ENCODE assay signal across 1 cellular context in the genomic region with DNA sequence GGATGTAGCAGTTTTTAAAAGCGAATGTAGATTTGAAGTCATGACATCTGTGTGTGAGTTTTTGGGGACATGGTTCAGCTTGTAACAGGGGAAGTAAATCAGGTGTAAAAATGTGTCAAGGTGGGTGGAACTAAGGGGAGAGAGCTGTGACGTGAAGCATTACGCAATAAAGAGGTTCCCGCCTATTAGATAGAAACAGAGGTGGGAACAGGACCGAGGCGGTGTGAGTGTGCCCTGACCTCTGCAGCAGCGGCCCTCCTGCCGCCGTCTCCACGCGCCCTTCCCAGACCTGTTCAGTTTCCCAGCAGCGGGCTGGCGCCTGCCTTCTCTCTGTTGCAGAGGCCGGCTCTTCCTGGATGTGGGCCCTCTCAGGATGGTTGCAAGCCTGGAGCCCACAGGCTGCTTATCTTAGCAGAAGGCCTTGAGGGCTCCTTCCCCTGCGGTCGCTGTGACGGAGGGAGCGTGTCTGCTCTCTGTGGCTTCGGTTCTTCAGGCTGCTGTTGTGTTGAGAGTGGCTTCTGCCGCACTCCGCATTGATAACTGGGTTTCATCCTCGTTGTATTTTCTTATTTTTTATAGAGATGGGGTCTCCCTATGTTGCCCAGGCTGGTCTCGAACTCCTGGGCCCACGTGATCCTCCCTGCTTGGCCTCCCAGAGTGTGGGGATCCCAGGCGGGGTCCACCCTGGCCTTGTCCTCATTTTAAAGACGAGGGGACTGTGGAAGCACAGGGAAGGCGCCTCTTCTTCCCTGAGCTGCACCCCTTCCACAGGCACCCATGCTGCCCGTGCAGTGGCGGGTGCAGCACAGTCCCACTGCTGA.
TF ChIP-seq lines count a peak whose summit lies in the region.

No MANE protein-coding gene starts in this region.

TF ChIP-seq in K562, 482 proteins besides CTCF, POLR2A, EP300 and RAD21 (continued from another document and continues in another):
- TF ChIP-seq MGA (IDR thresholded peaks at IDR 0.05) (peak; percentile 89), CCAR2 (IDR thresholded peaks at IDR 0.05; ENCODE audit: low read depth, low read length) (no peak), OTX1 (CRISPR knock-in tag; IDR thresholded peaks at IDR 0.05) (no peak), TSHZ1 (CRISPR knock-in tag; IDR thresholded peaks at IDR 0.05) (no peak), NCOA2 (IDR thresholded peaks at IDR 0.05; ENCODE audit: partially characterized antibody in 2 of 2) (no peak), MTA3 (IDR thresholded peaks at IDR 0.05; ENCODE audit: borderline replicate concordance) (peak; percentile 90; the same call in 1 of the 2 replicates), PHB2 (IDR thresholded peaks at IDR 0.05; ENCODE audit: low read depth) (0 out of 2 replicates have a peak, but pooled peaks have one; percentile 28), C11orf30 (IDR thresholded peaks at IDR 0.05; ENCODE audit: low read depth) (no peak), ZBTB34 (CRISPR knock-in tag; IDR thresholded peaks at IDR 0.05) (no peak), LEF1 (IDR thresholded peaks at IDR 0.05) (peak; percentile 66), ARID3B (CRISPR knock-in tag; IDR thresholded peaks at IDR 0.05; ENCODE audit: borderline replicate concordance) (no peak), TAL1 (IDR thresholded peaks at IDR 0.05) (peak; percentile 84), ZNF134 (CRISPR knock-in tag; conservative IDR thresholded peaks at IDR 0.05) (no peak), ZNF668 (CRISPR knock-in tag; IDR thresholded peaks at IDR 0.05) (no peak), ZNF778 (CRISPR knock-in tag; IDR thresholded peaks at IDR 0.05) (no peak), ZBTB43 (CRISPR knock-in tag; IDR thresholded peaks at IDR 0.05) (no peak), EP400 (IDR thresholded peaks at IDR 0.05) (peak; percentile 58), KLF10 (CRISPR knock-in tag; IDR thresholded peaks at IDR 0.05) (no peak), ZNF395 (CRISPR knock-in tag; IDR thresholded peaks at IDR 0.05) (peak; percentile 87), PURB (CRISPR knock-in tag; IDR thresholded peaks at IDR 0.05; ENCODE audit: low read depth) (no peak), SNRNP70 (optimal IDR thresholded peaks at IDR 0.05; ENCODE audit: low read depth, low read length) (no peak), DMBX1 (CRISPR knock-in tag; IDR thresholded peaks at IDR 0.05; ENCODE audit: borderline replicate concordance) (peak; percentile 63; the same call in 1 of the 2 replicates), MTF1 (CRISPR knock-in tag; IDR thresholded peaks at IDR 0.05; ENCODE audit: borderline replicate concordance) (no peak)
- TF ChIP-seq, protein P1, sequence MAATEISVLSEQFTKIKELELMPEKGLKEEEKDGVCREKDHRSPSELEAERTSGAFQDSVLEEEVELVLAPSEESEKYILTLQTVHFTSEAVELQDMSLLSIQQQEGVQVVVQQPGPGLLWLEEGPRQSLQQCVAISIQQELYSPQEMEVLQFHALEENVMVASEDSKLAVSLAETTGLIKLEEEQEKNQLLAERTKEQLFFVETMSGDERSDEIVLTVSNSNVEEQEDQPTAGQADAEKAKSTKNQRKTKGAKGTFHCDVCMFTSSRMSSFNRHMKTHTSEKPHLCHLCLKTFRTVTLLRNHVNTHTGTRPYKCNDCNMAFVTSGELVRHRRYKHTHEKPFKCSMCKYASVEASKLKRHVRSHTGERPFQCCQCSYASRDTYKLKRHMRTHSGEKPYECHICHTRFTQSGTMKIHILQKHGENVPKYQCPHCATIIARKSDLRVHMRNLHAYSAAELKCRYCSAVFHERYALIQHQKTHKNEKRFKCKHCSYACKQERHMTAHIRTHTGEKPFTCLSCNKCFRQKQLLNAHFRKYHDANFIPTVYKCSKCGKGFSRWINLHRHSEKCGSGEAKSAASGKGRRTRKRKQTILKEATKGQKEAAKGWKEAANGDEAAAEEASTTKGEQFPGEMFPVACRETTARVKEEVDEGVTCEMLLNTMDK (IDR thresholded peaks at IDR 0.05; ENCODE audit: borderline replicate concordance, insufficient read depth, low read depth, low read length, poor library complexity, severe bottlenecking) = no peak
